1 cellular context compared by ENCODE assay signal in genomic region chr4:189202869-189203271, GRCh38.
TF ChIP-seq lines count a peak whose summit lies in the region.

No MANE protein-coding gene starts in this region.

TF ChIP-seq in HepG2, 621 proteins besides CTCF, POLR2A, EP300 and RAD21 (continued from another document):
- TF ChIP-seq NFAT5 (CRISPR knock-in tag; IDR thresholded peaks at IDR 0.05): no peak
- TF ChIP-seq REPIN1 (CRISPR knock-in tag; IDR thresholded peaks at IDR 0.05; ENCODE audit: borderline replicate concordance, low read depth): no peak
- no peak for TF ChIP-seq ZNF746 (CRISPR knock-in tag; IDR thresholded peaks at IDR 0.05)
- no peak for TF ChIP-seq TCF7L2 (IDR thresholded peaks at IDR 0.05; ENCODE audit: low read depth, low read length)
